ENCODE assay signal across 12 cellular contexts in the genomic region with DNA sequence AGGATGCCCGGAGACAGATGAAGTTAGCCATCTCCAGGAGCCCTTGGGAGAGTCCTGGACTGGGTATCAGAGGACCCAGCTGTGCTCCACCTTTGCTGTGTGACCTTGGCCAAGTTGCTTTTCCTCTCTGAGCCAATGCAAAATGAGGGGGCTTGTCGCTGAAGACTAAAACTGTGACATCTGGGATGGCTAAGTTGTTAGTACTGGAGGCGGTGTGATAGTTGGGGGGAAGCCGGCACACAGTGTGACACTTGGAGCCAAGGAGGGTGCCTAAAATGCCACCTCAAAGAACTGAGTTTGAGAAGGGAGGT. TPM values are rescaled to one million over a fixed set of nuclear protein-coding genes. Genes with fewer than 3 reads are reported as not detected.
DNase-seq lines count a peak whose midpoint lies in the region; ATAC-seq, FAIRE-seq and TF ChIP-seq lines count a peak whose summit lies in the region.
"Had no signal": no experiment of that assay in that cellular context is flagged by ENCODE, and none has a peak within 500 bp of the region (broad histone marks: within the 10 kb centered on the region; RNA-seq: fewer than 3 reads in every experiment).

No MANE protein-coding gene starts in this region.

- TF ChIP-seq CTCF in H9 (conservative IDR thresholded peaks at IDR 0.05) (no peak), K562 (IDR thresholded peaks at IDR 0.05 in 2 of 3, conservative IDR thresholded peaks at IDR 0.05 in 1 of 3; ENCODE audit: insufficient read depth in 2 of 3, low read depth in 1 of 3, low read length in 3 of 3) (no peak), gastrocnemius medialis (IDR thresholded peaks at IDR 0.05 in 4 of 5, conservative IDR thresholded peaks at IDR 0.05 in 1 of 5) (no peak)

- no peaks in the 10 kb centered on the region for H3K79me2 ChIP-seq in H9 (ENCODE audit: insufficient read depth, low read length)
- no peaks in the 10 kb centered on the region for H3K79me2 ChIP-seq in K562 (ENCODE audit: control insufficient read depth, insufficient read depth, low read length)

- H3K9me3 ChIP-seq in H9 (ENCODE audit: control insufficient read depth, low read depth, low read length) (no peaks in the 10 kb centered on the region), K562 (replicated peaks; ENCODE audit: control insufficient read depth, insufficient read depth, low read depth, low read length) (no peaks in the 10 kb centered on the region), iPS-20b (ENCODE audit: insufficient read depth, low read depth, low read length) (no peaks in the 10 kb centered on the region), gastrocnemius medialis (no peaks in the 10 kb centered on the region)

- no peak for FAIRE-seq in K562 (lab: Jason Lieb, UNC)

- H3K4me1 ChIP-seq in H9 (ENCODE audit: insufficient read depth, low read length) (peaks cover 7% of the 10 kb centered on the region), K562 (replicated peaks in 1 of 2; ENCODE audit: control insufficient read depth in 2 of 2, insufficient read depth in 2 of 2, low read length in 2 of 2) (peaks cover 34 to 65% of the 10 kb centered on the region in 2 experiments), iPS-20b (ENCODE audit: insufficient read depth, low read length) (0 out of 2 replicates have a peak, but pooled peaks cover 4% of the 10 kb centered on the region), gastrocnemius medialis (peaks cover 24 to 30% of the 10 kb centered on the region in 2 donors)

- H3K27ac Mint-ChIP-seq in H9 = no peak overlapping the region
- H3K27ac Mint-ChIP-seq in activated CD4-positive, alpha-beta memory T cell treated with anti-CD3 and anti-CD28 coated beads for 36 hours = no peak overlapping the region
- H3K27ac Mint-ChIP-seq: T-cell had no signal

- no peak for TF ChIP-seq EP300 in K562 (IDR thresholded peaks at IDR 0.05; ENCODE audit: low read length)

- no peaks in the 10 kb centered on the region for H3K36me3 Mint-ChIP-seq in H9 (ENCODE audit: insufficient read depth in 1 of 3, low read depth in 3 of 3)
- no peaks in the 10 kb centered on the region for H3K36me3 Mint-ChIP-seq in activated CD4-positive, alpha-beta memory T cell treated with anti-CD3 and anti-CD28 coated beads for 36 hours
- H3K36me3 Mint-ChIP-seq: T-cell had no signal

- no peak for DNase-seq in H9
- DNase-seq in K562 (ENCODE audit: extremely low read depth in 1 of 4, low spot score in 3 of 4) = no peak
- no peak for DNase-seq in gastrocnemius medialis
- DNase-seq in activated CD4-positive, alpha-beta memory T cell treated with anti-CD3 and anti-CD28 coated beads for 36 hours = no peak
- no peak for DNase-seq in SKM-1 treated with dmso at 0.1 percent for 144 hours (lab: John Stamatoyannopoulos, UW; ENCODE audit: unreplicated experiment)
- DNase-seq: DND-41, T-cell had no signal

- POLR2A ChIA-PET in K562 (lab: Yijun Ruan, JAX) = no interaction called here
- POLR2A ChIA-PET in activated CD4-positive, alpha-beta memory T cell treated with anti-CD3 and anti-CD28 coated beads for 36 hours (lab: Charles Lee) = no interaction called here

- H2AFZ ChIP-seq in H9 (ENCODE audit: low read length) (no peak overlapping the region), K562 (ENCODE audit: low read depth, low read length) (peak overlapping the region; percentile 66; the same call in 1 of the 2 replicates)

- no peaks in the 10 kb centered on the region for H3K23me2 ChIP-seq in H9 (ENCODE audit: insufficient read length, low read depth, low read length, poor library complexity, severe bottlenecking)

- H2BK15ac ChIP-seq in H9 (ENCODE audit: low read depth, low read length) = no peak overlapping the region

- H3K9me1 ChIP-seq in K562 (ENCODE audit: control insufficient read depth, insufficient read depth, low read length) = no peaks in the 10 kb centered on the region

- H3K27ac ChIP-seq in H9 (ENCODE audit: insufficient read length, low read depth, low read length) = no peak overlapping the region
- H3K27ac ChIP-seq in K562 (ENCODE audit: extremely low read depth, low read depth, low read length) = no peak overlapping the region
- H3K27ac ChIP-seq in iPS-20b (ENCODE audit: low read length) = no peak overlapping the region
- H3K27ac ChIP-seq in gastrocnemius medialis = peak overlapping the region in 2 of 4 donors; percentile 60 to 73

- H3K18ac ChIP-seq in H9 (ENCODE audit: insufficient read length, low read depth, low read length) = peak overlapping the region; percentile 49

- H3K27me3 Mint-ChIP-seq in H9 (ENCODE audit: low read depth) = peaks cover 12% of the 10 kb centered on the region
- peaks cover 3% of the 10 kb centered on the region for H3K27me3 Mint-ChIP-seq in activated CD4-positive, alpha-beta memory T cell treated with anti-CD3 and anti-CD28 coated beads for 36 hours
- H3K27me3 Mint-ChIP-seq: T-cell had no signal

- H3K14ac ChIP-seq in H9 (ENCODE audit: insufficient read depth, low read length) = 0 out of 2 replicates have a peak overlapping the region, but pooled peaks have one; percentile 64

- no peak overlapping the region for H2BK20ac ChIP-seq in H9 (ENCODE audit: low read depth, low read length, poor library complexity, severe bottlenecking)

- no peaks in the 10 kb centered on the region for H3K79me1 ChIP-seq in H9 (ENCODE audit: insufficient read depth, low read depth, low read length, poor library complexity, severe bottlenecking)

- H3T11ph ChIP-seq in H9 (ENCODE audit: low read length) = no peak overlapping the region

- no peak overlapping the region for H4K5ac ChIP-seq in H9 (ENCODE audit: insufficient read length, low read depth, low read length)

- H2BK5ac ChIP-seq in H9 (ENCODE audit: insufficient read length, low read length) = no peak overlapping the region

- H3K4me3 ChIP-seq in K562 (peak overlapping the region; percentile 8; the same call in 1 of the 2 replicates), iPS-20b (ENCODE audit: low read length) (peak overlapping the region; percentile 73), gastrocnemius medialis (peak overlapping the region; percentile 34 to 44 (median 40))

- BruUV-seq in K562 (replicated peaks; lab: Mats Ljungman, UMichigan) = no TSS peak

- H4K20me1 ChIP-seq in H9 (ENCODE audit: control insufficient read depth, insufficient read depth, insufficient read length) (no peaks in the 10 kb centered on the region), K562 (replicated peaks; ENCODE audit: control insufficient read depth, insufficient read depth, low read length) (no peaks in the 10 kb centered on the region)

- no peak overlapping the region for H2BK12ac ChIP-seq in H9 (ENCODE audit: insufficient read length, low read depth, low read length)

- H3K4me3 Mint-ChIP-seq in H9 = peak overlapping the region; percentile 60 to 71
- H3K4me3 Mint-ChIP-seq in activated CD4-positive, alpha-beta memory T cell treated with anti-CD3 and anti-CD28 coated beads for 36 hours = no peak overlapping the region
- H3K4me3 Mint-ChIP-seq: central memory CD8-positive, alpha-beta T cell; T-cell had no signal

- intact Hi-C loops in K562 (cut with micrococcal nuclease) (no loop called here), gastrocnemius medialis (cut with DNase I; ENCODE audit: low total_unique reads) (no loop called here)
- intact Hi-C loops in activated CD4-positive, alpha-beta memory T cell treated with anti-CD3 and anti-CD28 coated beads for 36 hours (cut with micrococcal nuclease) = no loop called here

- H3K56ac ChIP-seq in H9 (ENCODE audit: insufficient read length, low read depth, low read length) = no peak overlapping the region

- no peaks in the 10 kb centered on the region for H3K36me3 ChIP-seq in K562 (ENCODE audit: control insufficient read depth, insufficient read depth, low read length)
- no peaks in the 10 kb centered on the region for H3K36me3 ChIP-seq in iPS-20b (ENCODE audit: insufficient read depth, low read depth, low read length)
- no peaks in the 10 kb centered on the region for H3K36me3 ChIP-seq in gastrocnemius medialis

- no peaks in the 10 kb centered on the region for H3K27me3 ChIP-seq in H9 (ENCODE audit: insufficient read depth, low read length)
- no peaks in the 10 kb centered on the region for H3K27me3 ChIP-seq in K562 (ENCODE audit: control insufficient read depth in 2 of 2, insufficient read depth in 2 of 2, low read length in 2 of 2)
- no peaks in the 10 kb centered on the region for H3K27me3 ChIP-seq in iPS-20b (ENCODE audit: insufficient read depth, low read length)
- no peaks in the 10 kb centered on the region for H3K27me3 ChIP-seq in gastrocnemius medialis

- TF ChIP-seq RAD21 in K562 (CRISPR knock-in tag; conservative IDR thresholded peaks at IDR 0.05 in 1 of 2, IDR thresholded peaks at IDR 0.05 in 1 of 2) = no peak

- ATAC-seq in K562 = no peak
- no peak for ATAC-seq in gastrocnemius medialis
- ATAC-seq in GM21619 (IDR thresholded peaks at IDR 0.05; ENCODE audit: unreplicated experiment) = no peak
- ATAC-seq in HG02763 (IDR thresholded peaks at IDR 0.05; ENCODE audit: unreplicated experiment) = no peak
- ATAC-seq: T-cell had no signal

- H3K23ac ChIP-seq in H9 (ENCODE audit: insufficient read length, low read depth, low read length) = no peak overlapping the region

- H4K91ac ChIP-seq in H9 (ENCODE audit: insufficient read length, low read depth, low read length) = no peak overlapping the region

- H3K4me2 ChIP-seq in H9 (ENCODE audit: insufficient read depth, insufficient read length, low read length) (peak overlapping the region; percentile 30), K562 (ENCODE audit: insufficient read depth, low read length) (peak overlapping the region; percentile 32)

- WGBS in H9 (ENCODE audit: extremely low coverage, insufficient read length, low lambda C conversion rate) = no CpG with 5 or more reads among the region's 4 CpGs
- 49% methylated on average over 4 of the region's 4 CpGs for WGBS in K562 (ENCODE audit: insufficient coverage, low coverage, missing lambda C conversion rate)

- H3K9ac ChIP-seq in H9 (ENCODE audit: extremely low read depth, insufficient read length, low read length) = no peak overlapping the region
- H3K9ac ChIP-seq in K562 (ENCODE audit: insufficient read depth in 1 of 2, low read depth in 2 of 2, low read length in 2 of 2) = peak overlapping the region in 1 of 2 experiments; percentile 2; a peak in 2 of 4 replicates
- peak overlapping the region; percentile 68; the same call in 1 of the 2 replicates for H3K9ac ChIP-seq in iPS-20b (ENCODE audit: low read depth, low read length)

- in situ Hi-C loops in K562 (cut with MboI) (no loop called here), gastrocnemius medialis (cut with MboI; ENCODE audit: low sequenced_read_pairs in 4 of 4) (no loop called here)

- no peak overlapping the region for H2AK5ac ChIP-seq in H9 (ENCODE audit: insufficient read length, low read length)

- H3K4me1 Mint-ChIP-seq in H9 = peaks cover 30 to 45% of the 10 kb centered on the region in 2 experiments
- H3K4me1 Mint-ChIP-seq in activated CD4-positive, alpha-beta memory T cell treated with anti-CD3 and anti-CD28 coated beads for 36 hours (ENCODE audit: low read depth) = no peaks in the 10 kb centered on the region
- H3K4me1 Mint-ChIP-seq: T-cell had no signal

- no peak overlapping the region for H3K4ac ChIP-seq in H9 (ENCODE audit: low read depth, low read length)

- no peaks in the 10 kb centered on the region for H3K9me3 Mint-ChIP-seq in H9
- no peaks in the 10 kb centered on the region for H3K9me3 Mint-ChIP-seq in activated CD4-positive, alpha-beta memory T cell treated with anti-CD3 and anti-CD28 coated beads for 36 hours
- H3K9me3 Mint-ChIP-seq: central memory CD8-positive, alpha-beta T cell; T-cell had no signal

- no peak overlapping the region for H4K8ac ChIP-seq in H9 (replicated peaks; ENCODE audit: insufficient read length, low read depth, low read length)

- CTCF ChIA-PET in K562 (lab: Yijun Ruan, JAX; ENCODE audit: low intra/inter-chr PET ratio) = no interaction called here
- CTCF ChIA-PET in activated CD4-positive, alpha-beta memory T cell treated with anti-CD3 and anti-CD28 coated beads for 36 hours (lab: Charles Lee) = no interaction called here

- TF ChIP-seq POLR2A in K562 (conservative IDR thresholded peaks at IDR 0.05) (no peak), gastrocnemius medialis (IDR thresholded peaks at IDR 0.05) (no peak)

- H2BK120ac ChIP-seq in H9 (ENCODE audit: low read depth, low read length, poor library complexity, severe bottlenecking) = no peak overlapping the region

RNA-seq across cellular contexts. Expression of a gene that starts 0.5 kb away (rescaled TPM):
- total RNA-seq in H9 (2021) (4.7 and 4.9 TPM in 2 replicates), K562 (2014; rRNA removed) (5.9 and 6.4 TPM in 2 replicates), K562 (2014; rRNA removed; fragmentation: Illumina TruSeq; extraction: Trizol) (1.9 and 2.7 TPM in 2 replicates), K562 (2015; rRNA removed; fragmentation: Illumina TruSeq; extraction: Trizol) (5.8 and 6.7 TPM in 2 replicates), K562 (2021) (6.3 and 7.0 TPM in 2 replicates), gastrocnemius medialis (under 1 TPM; 0.15 to 0.33 (median 0.28) TPM)
- total RNA-seq in K562 (2011; cell fraction: chromatin; rRNA removed; ENCODE audit: low replicate concordance) = 1.5 and 3.2 TPM in 2 replicates
- 1.2 and 3.2 TPM in 2 replicates for total RNA-seq in K562 (2011; cell fraction: nucleolus; rRNA removed)
- 2.4 and 2.7 TPM in 2 replicates for total RNA-seq in K562 (2011; cell fraction: nucleoplasm; rRNA removed)
- polyA plus RNA-seq in K562 (2011; rRNA removed) (1.6 and 21.8 TPM in 2 replicates), K562 (2014; fragmentation: Illumina TruSeq; extraction: Trizol) (4.8 and 5.4 TPM in 2 replicates), K562 (2014; fragmentation: Nextera tagmentation; extraction: Ambion mirVana) (under 1 TPM; 0.10 to 0.78 TPM), K562 (2014; rRNA removed) (5.4 and 6.0 TPM in 2 replicates)
- polyA plus RNA-seq in K562 (2011; cell fraction: cytosol; rRNA removed) = 4.8 and 29.8 TPM in 2 replicates
- 4.7 and 21.8 TPM in 2 replicates for polyA plus RNA-seq in K562 (2011; cell fraction: nucleus; rRNA removed)
- 6.0 and 10.4 TPM in 2 replicates for polyA plus RNA-seq in K562 (2012)
- 1.2 and 7.5 TPM in 2 replicates for polyA minus RNA-seq in K562 (2011; rRNA and poly(A)+ RNA removed)
- polyA minus RNA-seq in K562 (2011; cell fraction: cytosol; rRNA and poly(A)+ RNA removed) = 1.4 and 21.9 TPM in 2 replicates
- polyA minus RNA-seq in K562 (2011; cell fraction: nucleus; rRNA and poly(A)+ RNA removed) = 0.81 and 6.4 TPM in 2 replicates
- total RNA-seq in activated CD4-positive, alpha-beta memory T cell treated with anti-CD3 and anti-CD28 coated beads for 36 hours = under 1 TPM in 1 of 2 experiments, not detected in 1; 0.14 TPM

RNA-seq across cellular contexts. Expression of a gene that starts 15.9 kb away (rescaled TPM):
- total RNA-seq in H9 (2021) (18.6 and 20.1 TPM in 2 replicates), K562 (2014; rRNA removed) (6.9 and 10.8 TPM in 2 replicates), K562 (2014; rRNA removed; fragmentation: Illumina TruSeq; extraction: Trizol) (1.2 and 1.8 TPM in 2 replicates), K562 (2015; rRNA removed; fragmentation: Illumina TruSeq; extraction: Trizol) (3.7 and 4.1 TPM in 2 replicates), K562 (2021) (8.5 and 10.9 TPM in 2 replicates), gastrocnemius medialis (100 to 1,000 TPM; 144 to 184 (median 157) TPM)
- total RNA-seq in K562 (2011; cell fraction: chromatin; rRNA removed; ENCODE audit: low replicate concordance) = 7.3 and 13.3 TPM in 2 replicates
- 15.5 and 16.3 TPM in 2 replicates for total RNA-seq in K562 (2011; cell fraction: nucleolus; rRNA removed)
- total RNA-seq in K562 (2011; cell fraction: nucleoplasm; rRNA removed) = 10.6 and 15.3 TPM in 2 replicates
- polyA plus RNA-seq in K562 (2011; rRNA removed) (4.2 and 7.1 TPM in 2 replicates), K562 (2014; fragmentation: Illumina TruSeq; extraction: Trizol) (2.8 and 5.8 TPM in 2 replicates), K562 (2014; fragmentation: Nextera tagmentation; extraction: Ambion mirVana) (1 to 10 TPM; 1.2 to 2.9 TPM), K562 (2014; rRNA removed) (10.0 and 10.6 TPM in 2 replicates)
- polyA plus RNA-seq in K562 (2011; cell fraction: cytosol; rRNA removed) = 19.5 and 31.1 TPM in 2 replicates
- 11.9 and 13.4 TPM in 2 replicates for polyA plus RNA-seq in K562 (2011; cell fraction: nucleus; rRNA removed)
- 6.7 and 19.8 TPM in 2 replicates for polyA plus RNA-seq in K562 (2012)
- 1.7 and 2.3 TPM in 2 replicates for polyA minus RNA-seq in K562 (2011; rRNA and poly(A)+ RNA removed)
- polyA minus RNA-seq in K562 (2011; cell fraction: cytosol; rRNA and poly(A)+ RNA removed) = 5.2 TPM in 1 of 2 replicates, not detected in the other
- polyA minus RNA-seq in K562 (2011; cell fraction: nucleus; rRNA and poly(A)+ RNA removed) = 5.5 and 9.0 TPM in 2 replicates
- 10 to 100 TPM; 14.1 to 14.3 TPM for total RNA-seq in activated CD4-positive, alpha-beta memory T cell treated with anti-CD3 and anti-CD28 coated beads for 36 hours

RNA-seq across cellular contexts. Expression of a gene that starts 17.1 kb away (rescaled TPM):
- total RNA-seq in H9 (2021) (8.2 and 8.3 TPM in 2 replicates), K562 (2014; rRNA removed) (0.53 and 0.68 TPM in 2 replicates), K562 (2014; rRNA removed; fragmentation: Illumina TruSeq; extraction: Trizol) (0.22 and 0.36 TPM in 2 replicates), K562 (2015; rRNA removed; fragmentation: Illumina TruSeq; extraction: Trizol) (0.76 and 1.1 TPM in 2 replicates), K562 (2021) (0.64 and 0.98 TPM in 2 replicates), gastrocnemius medialis (not detected)
- total RNA-seq in K562 (2011; cell fraction: chromatin; rRNA removed; ENCODE audit: low replicate concordance) = 1.2 and 3.3 TPM in 2 replicates
- 3.2 and 3.5 TPM in 2 replicates for total RNA-seq in K562 (2011; cell fraction: nucleolus; rRNA removed)
- 1.9 TPM in 2 replicates for total RNA-seq in K562 (2011; cell fraction: nucleoplasm; rRNA removed)
- polyA plus RNA-seq in K562 (2011; rRNA removed) (1.4 and 5.4 TPM in 2 replicates), K562 (2014; fragmentation: Illumina TruSeq; extraction: Trizol) (0.48 and 0.78 TPM in 2 replicates), K562 (2014; fragmentation: Nextera tagmentation; extraction: Ambion mirVana) (under 1 TPM; 0.18 to 0.20 TPM), K562 (2014; rRNA removed) (0.77 and 1.2 TPM in 2 replicates)
- 1.7 and 4.2 TPM in 2 replicates for polyA plus RNA-seq in K562 (2011; cell fraction: cytosol; rRNA removed)
- polyA plus RNA-seq in K562 (2011; cell fraction: nucleus; rRNA removed) = 5.9 and 19.6 TPM in 2 replicates
- 0.57 and 1.5 TPM in 2 replicates for polyA plus RNA-seq in K562 (2012)
- 0.53 and 1.6 TPM in 2 replicates for polyA minus RNA-seq in K562 (2011; rRNA and poly(A)+ RNA removed)
- polyA minus RNA-seq in K562 (2011; cell fraction: cytosol; rRNA and poly(A)+ RNA removed) = 0.86 and 3.0 TPM in 2 replicates
- 1.1 and 4.9 TPM in 2 replicates for polyA minus RNA-seq in K562 (2011; cell fraction: nucleus; rRNA and poly(A)+ RNA removed)
- total RNA-seq in activated CD4-positive, alpha-beta memory T cell treated with anti-CD3 and anti-CD28 coated beads for 36 hours = not detected
- total RNA-seq: HT-29, T-cell had no signal

RNA-seq across cellular contexts. Expression of a gene that starts 36.7 kb away (rescaled TPM):
- total RNA-seq in H9 (2021) (21.3 and 24.3 TPM in 2 replicates), K562 (2014; rRNA removed) (6.5 and 8.4 TPM in 2 replicates), K562 (2014; rRNA removed; fragmentation: Illumina TruSeq; extraction: Trizol) (9.3 and 9.5 TPM in 2 replicates), K562 (2015; rRNA removed; fragmentation: Illumina TruSeq; extraction: Trizol) (10.8 and 12.5 TPM in 2 replicates), K562 (2021) (11.1 and 11.8 TPM in 2 replicates), gastrocnemius medialis (10 to 100 TPM; 23.8 to 28.1 (median 27.6) TPM)
- total RNA-seq in K562 (2011; cell fraction: chromatin; rRNA removed; ENCODE audit: low replicate concordance) = 16.7 and 17.6 TPM in 2 replicates
- total RNA-seq in K562 (2011; cell fraction: nucleolus; rRNA removed) = 11.6 and 13.5 TPM in 2 replicates
- 13.2 and 14.4 TPM in 2 replicates for total RNA-seq in K562 (2011; cell fraction: nucleoplasm; rRNA removed)
- polyA plus RNA-seq in K562 (2011; rRNA removed) (17.6 and 18.3 TPM in 2 replicates), K562 (2014; fragmentation: Illumina TruSeq; extraction: Trizol) (14.2 and 17.1 TPM in 2 replicates), K562 (2014; fragmentation: Nextera tagmentation; extraction: Ambion mirVana) (1 to 10 TPM; 6.7 to 9.3 TPM), K562 (2014; rRNA removed) (15.2 and 15.5 TPM in 2 replicates)
- 12.6 and 14.4 TPM in 2 replicates for polyA plus RNA-seq in K562 (2011; cell fraction: cytosol; rRNA removed)
- polyA plus RNA-seq in K562 (2011; cell fraction: nucleus; rRNA removed) = 22.5 and 24.9 TPM in 2 replicates
- 10.8 and 23.1 TPM in 2 replicates for polyA plus RNA-seq in K562 (2012)
- polyA minus RNA-seq in K562 (2011; rRNA and poly(A)+ RNA removed) = 7.0 and 9.9 TPM in 2 replicates
- polyA minus RNA-seq in K562 (2011; cell fraction: cytosol; rRNA and poly(A)+ RNA removed) = 3.9 and 4.7 TPM in 2 replicates
- polyA minus RNA-seq in K562 (2011; cell fraction: nucleus; rRNA and poly(A)+ RNA removed) = 4.6 and 5.1 TPM in 2 replicates
- 10 to 100 TPM; 17.9 to 21.6 TPM for total RNA-seq in activated CD4-positive, alpha-beta memory T cell treated with anti-CD3 and anti-CD28 coated beads for 36 hours

RNA-seq across cellular contexts. Expression of a gene that starts 42.1 kb away (rescaled TPM):
- total RNA-seq in H9 (2021) = 21.1 and 23.4 TPM in 2 replicates
- 49.3 and 111 TPM in 2 replicates for total RNA-seq in K562 (2011; cell fraction: chromatin; rRNA removed; ENCODE audit: low replicate concordance)
- 49.2 and 65.0 TPM in 2 replicates for total RNA-seq in K562 (2011; cell fraction: nucleolus; rRNA removed)
- 48.8 and 58.2 TPM in 2 replicates for total RNA-seq in K562 (2011; cell fraction: nucleoplasm; rRNA removed)
- 17.8 and 22.3 TPM in 2 replicates for total RNA-seq in K562 (2014; rRNA removed)
- total RNA-seq in K562 (2014; rRNA removed; fragmentation: Illumina TruSeq; extraction: Trizol) = 8.8 and 11.1 TPM in 2 replicates
- total RNA-seq in K562 (2015; rRNA removed; fragmentation: Illumina TruSeq; extraction: Trizol) = 16.0 and 16.1 TPM in 2 replicates
- 39.9 and 41.1 TPM in 2 replicates for total RNA-seq in K562 (2021)
- 7.7 and 13.7 TPM in 2 replicates for polyA plus RNA-seq in K562 (2011; rRNA removed)
- 9.0 and 10.3 TPM in 2 replicates for polyA plus RNA-seq in K562 (2011; cell fraction: cytosol; rRNA removed)
- polyA plus RNA-seq in K562 (2011; cell fraction: nucleus; rRNA removed) = 70.1 and 84.9 TPM in 2 replicates
- polyA plus RNA-seq in K562 (2012) = 22.9 and 23.5 TPM in 2 replicates
- 17.6 and 28.4 TPM in 2 replicates for polyA plus RNA-seq in K562 (2014; fragmentation: Illumina TruSeq; extraction: Trizol)
- 1 to 10 TPM; 2.5 to 3.4 TPM for polyA plus RNA-seq in K562 (2014; fragmentation: Nextera tagmentation; extraction: Ambion mirVana)
- 20.6 and 25.5 TPM in 2 replicates for polyA plus RNA-seq in K562 (2014; rRNA removed)
- 4.6 and 7.0 TPM in 2 replicates for polyA minus RNA-seq in K562 (2011; rRNA and poly(A)+ RNA removed)
- polyA minus RNA-seq in K562 (2011; cell fraction: cytosol; rRNA and poly(A)+ RNA removed) = 8.3 and 14.4 TPM in 2 replicates
- 24.6 and 28.2 TPM in 2 replicates for polyA minus RNA-seq in K562 (2011; cell fraction: nucleus; rRNA and poly(A)+ RNA removed)
- 100 to 1,000 TPM in 1 of 4 donors, 10 to 100 TPM in 3; 39.5 to 104 (median 45.3) TPM for total RNA-seq in gastrocnemius medialis
- 10 to 100 TPM; 55.1 to 57.4 TPM for total RNA-seq in activated CD4-positive, alpha-beta memory T cell treated with anti-CD3 and anti-CD28 coated beads for 36 hours

Comparison
In these comparisons a context has a peak if more than half of its experiments do, and no peak if none do; other contexts are left out.
1. H3K4me3 ChIP-seq: peak in every context shown above with its lines; median percentile 73 in iPS-20b; 40 in gastrocnemius medialis; 8 in K562.